Comparison of ENCODE assay signal across 8 cellular contexts in genomic region chr13:99386911-99387788, GRCh38.
DNase-seq lines count a peak whose midpoint lies in the region; ATAC-seq and FAIRE-seq lines count a peak whose summit lies in the region.

No MANE protein-coding gene starts in this region.

- peaks cover 75% of the 10 kb centered on the region for H3K4me1 Mint-ChIP-seq in activated T-cell treated with anti-CD3 and anti-CD28 coated beads, Interleukin-2, amount 50 U/mL, for 24 hours (ENCODE audit: low read depth)

- H3K36me3 Mint-ChIP-seq in activated T-cell treated with anti-CD3 and anti-CD28 coated beads, Interleukin-2, amount 50 U/mL, for 24 hours (ENCODE audit: low read depth): peaks cover 31% of the 10 kb centered on the region

- H3K4me3 ChIP-seq in NT2/D1 (ENCODE audit: insufficient read length, low read depth) (no peak overlapping the region), small intestine (ENCODE audit: low read depth in 1 of 2, low read length in 2 of 2) (no peak overlapping the region)

- DNase-seq in GDM1 (lab: John Stamatoyannopoulos, UW) (peak; percentile 67), NT2/D1 (ENCODE audit: low read depth, low spot score) (peak; percentile 61), glomerular visceral epithelial cell (ENCODE audit: extremely low spot score) (peak; percentile 23), small intestine (peak; percentile 46), SK-N-DZ (ENCODE audit: low spot score) (no peak)
- peak; percentile 91 for DNase-seq in activated T-cell treated with anti-CD3 and anti-CD28 coated beads, Interleukin-2, amount 50 U/mL, for 24 hours

- H3K9me3 ChIP-seq in NT2/D1 (ENCODE audit: insufficient read depth, low read length) (no peaks in the 10 kb centered on the region), small intestine (ENCODE audit: control insufficient read depth, low read depth) (no peaks in the 10 kb centered on the region)

- H3K27me3 ChIP-seq in NT2/D1 (ENCODE audit: insufficient read depth, insufficient read length): no peaks in the 10 kb centered on the region
- H3K27me3 ChIP-seq in small intestine (ENCODE audit: control insufficient read depth in 2 of 2, insufficient read depth in 2 of 2, low read length in 2 of 2): no peaks in the 10 kb centered on the region

- FAIRE-seq in small intestine (lab: Jason Lieb, UNC): no peak

- no peak overlapping the region for H3K9ac ChIP-seq in NT2/D1 (ENCODE audit: insufficient read length, low read depth)

- WGBS in small intestine, 3 donors: 55 to 62% (median 57%) methylated on average over 12 of the region's 12 CpGs

- H3K4me1 ChIP-seq in NT2/D1 (ENCODE audit: insufficient read depth, insufficient read length) (no peaks in the 10 kb centered on the region), small intestine (ENCODE audit: control insufficient read depth in 2 of 2, insufficient read depth in 1 of 2, low read depth in 1 of 2, low read length in 1 of 2) (no peaks in the 10 kb centered on the region)

- H3K27ac ChIP-seq in small intestine (ENCODE audit: low read depth in 1 of 2, low read length in 1 of 2): no peak overlapping the region

- peak overlapping the region; percentile 91 for H3K27ac Mint-ChIP-seq in activated T-cell treated with anti-CD3 and anti-CD28 coated beads, Interleukin-2, amount 50 U/mL, for 24 hours

- H3K36me3 ChIP-seq in NT2/D1 (ENCODE audit: insufficient read depth, insufficient read length, low read length): peaks cover 15% of the 10 kb centered on the region
- H3K36me3 ChIP-seq in small intestine (ENCODE audit: control insufficient read depth in 2 of 2, insufficient read depth in 2 of 2, low read length in 2 of 2): no peaks in the 10 kb centered on the region

- no peaks in the 10 kb centered on the region for H3K9me3 Mint-ChIP-seq in activated T-cell treated with anti-CD3 and anti-CD28 coated beads, Interleukin-2, amount 50 U/mL, for 24 hours

- no peaks in the 10 kb centered on the region for H3K27me3 Mint-ChIP-seq in activated T-cell treated with anti-CD3 and anti-CD28 coated beads, Interleukin-2, amount 50 U/mL, for 24 hours

- no peak overlapping the region for H3K4me3 Mint-ChIP-seq in activated T-cell treated with anti-CD3 and anti-CD28 coated beads, Interleukin-2, amount 50 U/mL, for 24 hours

- peak; percentile 67 for ATAC-seq in HG02610 (IDR thresholded peaks at IDR 0.05; ENCODE audit: unreplicated experiment)
- ATAC-seq in GM21526 (IDR thresholded peaks at IDR 0.05; ENCODE audit: low FRiP score, unreplicated experiment): no peak
